14 cellular contexts compared by ENCODE assay signal in genomic region chr2:37361416-37361815, GRCh38.
"Had no signal": no experiment of that assay in that cellular context is flagged by ENCODE, and none has a peak within 500 bp of the region (broad histone marks: within the 10 kb centered on the region; RNA-seq: fewer than 3 reads in every experiment).

No MANE protein-coding gene starts in this region.

- H3K4me1 ChIP-seq: esophagus muscularis mucosa, right atrium auricular region, tibial artery, uterus had no signal

- H3K4me3 Mint-ChIP-seq: activated T-helper 1 cell treated with anti-CD3 and anti-CD28 coated beads, Interleukin-12 subunit alpha, Interleukin-12 subunit beta, Interleukin-2, Interleukin-4 antibody, amounts not matched to agents 30 ng/mL and 10 ng/mL and 1 ng/mL, durations not matched to agents 14 hours and 24 hours and 36 hours; naive thymus-derived CD4-positive, alpha-beta T cell; stimulated activated naive B cell treated with anti-CD40 and anti-IgM and Interleukin-4, amounts not matched to agents 10 μg/mL and 1 μg/mL and 100 μg/mL, for 72 hours had no signal

- DNase-seq: activated CD4-positive, CD25-positive, alpha-beta regulatory T cell treated with anti-CD3 and anti-CD28 coated beads, Interleukin-2, amount 50 U/mL, for 72 hours; activated naive CD4-positive, alpha-beta T cell; aorta; dermis blood vessel endothelial cell; left colon; naive thymus-derived CD4-positive, alpha-beta T cell; stimulated activated CD4-positive, alpha-beta T cell treated with anti-CD3 and anti-CD28 coated beads, Interleukin-2, amount 100 ng/mL, for 48 hours; stimulated activated naive B cell treated with anti-CD40 and anti-IgM and Interleukin-4, amounts not matched to agents 10 μg/mL and 1 μg/mL and 100 μg/mL, for 72 hours; tibial artery; uterus had no signal

- H3K27ac ChIP-seq: esophagus muscularis mucosa, right atrium auricular region, tibial artery, uterus had no signal

- H3K4me3 ChIP-seq: esophagus muscularis mucosa, lung, right atrium auricular region, tibial artery, uterus had no signal

- H3K9me3 Mint-ChIP-seq: activated T-helper 1 cell treated with anti-CD3 and anti-CD28 coated beads, Interleukin-12 subunit alpha, Interleukin-12 subunit beta, Interleukin-2, Interleukin-4 antibody, amounts not matched to agents 30 ng/mL and 10 ng/mL and 1 ng/mL, durations not matched to agents 14 hours and 24 hours and 36 hours; naive thymus-derived CD4-positive, alpha-beta T cell; stimulated activated naive B cell treated with anti-CD40 and anti-IgM and Interleukin-4, amounts not matched to agents 10 μg/mL and 1 μg/mL and 100 μg/mL, for 72 hours had no signal

- H3K9me3 ChIP-seq: esophagus muscularis mucosa, right atrium auricular region, tibial artery, uterus had no signal

- H3K27me3 ChIP-seq: esophagus muscularis mucosa, right atrium auricular region, tibial artery, uterus had no signal

- H3K36me3 ChIP-seq: esophagus muscularis mucosa, right atrium auricular region, tibial artery, uterus had no signal

- H3K27ac Mint-ChIP-seq: activated T-helper 1 cell treated with anti-CD3 and anti-CD28 coated beads, Interleukin-12 subunit alpha, Interleukin-12 subunit beta, Interleukin-2, Interleukin-4 antibody, amounts not matched to agents 30 ng/mL and 10 ng/mL and 1 ng/mL, durations not matched to agents 14 hours and 24 hours and 36 hours; stimulated activated naive B cell treated with anti-CD40 and anti-IgM and Interleukin-4, amounts not matched to agents 10 μg/mL and 1 μg/mL and 100 μg/mL, for 72 hours had no signal
